In genomic region chr18:68714707-68715496, GRCh38 we compare ENCODE assay signal across 8 cellular contexts. TPM values are rescaled to one million over a fixed set of nuclear protein-coding genes. Genes with fewer than 3 reads are reported as not detected.
DNase-seq lines count a peak whose midpoint lies in the region; ATAC-seq, FAIRE-seq and TF ChIP-seq lines count a peak whose summit lies in the region.

TMX3 (minus strand) TSS chr18:68715108; CDS start chr18:68714981, 127 bp downstream.

- peaks cover 29% of the 10 kb centered on the region for H3K36me3 ChIP-seq in OCI-LY7 (ENCODE audit: insufficient read depth, low read length)

- no peak for FAIRE-seq in D721Med (lab: Jason Lieb, UNC)

- H3K4me1 ChIP-seq in OCI-LY7 (ENCODE audit: insufficient read depth, low read length, poor library complexity, severe bottlenecking) = peaks cover 16% of the 10 kb centered on the region
- H3K4me1 ChIP-seq in mononuclear cell (ENCODE audit: insufficient read depth, low read length) = peaks cover 22% of the 10 kb centered on the region

- peaks cover 30% of the 10 kb centered on the region for H3K79me2 ChIP-seq in OCI-LY7 (ENCODE audit: insufficient read depth, low read depth, low read length)

- H3K27ac ChIP-seq in OCI-LY7 (ENCODE audit: low read depth, low read length, poor library complexity, severe bottlenecking) = peak within 1 kb of the TSS; percentile 43

- TF ChIP-seq CTCF in D721Med (IDR thresholded peaks at IDR 0.05; ENCODE audit: insufficient read depth, missing control alignments) = no peak
- TF ChIP-seq CTCF in OCI-LY7 (conservative IDR thresholded peaks at IDR 0.05; ENCODE audit: low read length) = no peak

- H2AFZ ChIP-seq in OCI-LY7 (ENCODE audit: low read length) = peak within 1 kb of the TSS; percentile 73; the same call in 1 of the 2 replicates

- no peaks in the 10 kb centered on the region for H4K20me1 ChIP-seq in OCI-LY7 (ENCODE audit: insufficient read depth, low read length)

- CTCF ChIA-PET in OCI-LY7 (lab: Charles Lee; ENCODE audit: unreplicated experiment) = no interaction called here

- POLR2A ChIA-PET in OCI-LY7 (lab: Charles Lee) = interaction anchor here (1.0 kb wide), 1 partner anchor 28 kb away, joined by 3 read pairs; no protein-coding TSS in a partner anchor

- no peaks in the 10 kb centered on the region for H3K9me2 ChIP-seq in OCI-LY7 (ENCODE audit: insufficient read depth, low read length)

- peak; percentile 100 for DNase-seq in D721Med (ENCODE audit: insufficient read length, low spot score)
- DNase-seq in HuH-7.5 (ENCODE audit: low spot score) = peak; percentile 75
- DNase-seq in OCI-LY7 (ENCODE audit: low spot score) = peak; percentile 86
- DNase-seq in activated T-cell treated with anti-CD3 and anti-CD28 coated beads for 1 hour (ENCODE audit: low read depth) = peak; percentile 86
- peak; percentile 89 for DNase-seq in epidermal melanocyte (ENCODE audit: insufficient read length, low spot score)
- DNase-seq in stimulated activated CD8-positive, alpha-beta memory T cell treated with anti-CD3 and anti-CD28 coated beads, Interleukin-4, amount 100 ng/mL, for 1 hour (ENCODE audit: low read depth in 2 of 2, low spot score in 1 of 2) = peak; percentile 70 to 83

- H3K27me3 ChIP-seq in mononuclear cell (ENCODE audit: insufficient read depth, low read length) = no peaks in the 10 kb centered on the region

- H3K4me2 ChIP-seq in OCI-LY7 (ENCODE audit: low read length) = peak within 1 kb of the TSS; percentile 92

- no TSS peak for BruUV-seq in OCI-LY7 (replicated peaks; lab: Mats Ljungman, UMichigan)

- intact Hi-C loops in OCI-LY7 (cut with micrococcal nuclease; ENCODE audit: unreplicated experiment) = loop anchor here (10.0 kb wide), 1 partner anchor 1490 kb away; the partner anchor contains the start of gene RTTN

- peak; percentile 97 for ATAC-seq in GM21526 (IDR thresholded peaks at IDR 0.05; ENCODE audit: low FRiP score, unreplicated experiment)

- H3K4me3 ChIP-seq in OCI-LY7 (ENCODE audit: low read depth, low read length, poor library complexity, severe bottlenecking) (peak within 1 kb of the TSS; percentile 90), mononuclear cell (ENCODE audit: low read length) (peak within 1 kb of the TSS; percentile 81)

- no peaks in the 10 kb centered on the region for H3K9me3 ChIP-seq in OCI-LY7 (ENCODE audit: low read length)
- H3K9me3 ChIP-seq in mononuclear cell (ENCODE audit: low read depth, low read length) = no peaks in the 10 kb centered on the region

RNA-seq across cellular contexts. Expression of gene TMX3, which starts in this region (rescaled TPM):
- 14.8 and 16.6 TPM in 2 replicates for total RNA-seq in OCI-LY7 (2014; rRNA removed; shearing (Covaris generic))
- total RNA-seq in OCI-LY7 (2022) (25.9 and 27.3 TPM in 2 replicates), mononuclear cell (61.9 TPM)

Comparison
In these comparisons a context has a peak if more than half of its experiments do, and no peak if none do; other contexts are left out.
1. Peak in every context shown above with its lines: DNase-seq, ATAC-seq, H3K4me3 ChIP-seq and H3K27ac ChIP-seq.